ENCODE assay signal across 9 cellular contexts in the genomic region with DNA sequence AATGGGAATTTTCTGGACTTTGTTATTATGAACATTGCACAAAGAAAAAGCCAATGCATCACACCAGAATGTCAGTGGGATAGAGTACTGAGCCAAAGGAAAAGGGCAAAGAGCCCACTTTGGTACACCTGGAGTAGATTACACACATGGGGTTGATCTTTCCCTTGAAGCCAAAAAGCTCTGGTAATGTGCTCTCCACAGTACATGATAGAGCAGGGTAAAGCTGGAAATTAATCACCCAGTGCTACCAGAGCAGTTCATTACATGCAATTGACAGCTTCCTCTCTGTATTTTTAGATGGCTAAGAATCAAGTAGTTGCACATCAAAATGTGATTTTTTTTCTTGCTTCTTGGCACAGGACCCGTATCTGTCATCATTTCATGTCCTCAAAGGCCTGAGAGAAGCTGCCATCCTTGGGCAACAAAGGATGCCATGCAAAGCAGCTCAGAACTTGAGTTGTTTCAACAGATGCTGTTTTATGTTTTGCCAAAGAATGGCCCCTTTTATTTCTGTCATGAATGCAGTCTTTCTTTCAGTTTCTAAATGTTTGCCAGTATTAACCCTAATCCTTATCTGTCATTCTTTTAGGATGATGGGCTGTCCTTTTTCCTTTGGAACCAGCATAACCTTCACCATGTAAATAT.
DNase-seq lines count a peak whose midpoint lies in the region; ATAC-seq, FAIRE-seq and TF ChIP-seq lines count a peak whose summit lies in the region.
"Had no signal": no experiment of that assay in that cellular context is flagged by ENCODE, and none has a peak within 500 bp of the region (broad histone marks: within the 10 kb centered on the region; RNA-seq: fewer than 3 reads in every experiment).

No MANE protein-coding gene starts in this region.

- H3K27me3 ChIP-seq in astrocyte (ENCODE audit: insufficient read depth, low read length), result no peaks in the 10 kb centered on the region
- H3K27me3 ChIP-seq in brain microvascular endothelial cell (replicated peaks), result no peaks in the 10 kb centered on the region
- no peaks in the 10 kb centered on the region for H3K27me3 ChIP-seq in left lung

- peaks cover 13% of the 10 kb centered on the region for H3K4me1 Mint-ChIP-seq in astrocyte (ENCODE audit: low read depth, unreplicated experiment)

- TF ChIP-seq CTCF in GM12865 (IDR thresholded peaks at IDR 0.05; ENCODE audit: insufficient read depth, low read depth, low read length, missing control alignments), result no peak
- no peak for TF ChIP-seq CTCF in astrocyte (IDR thresholded peaks at IDR 0.05; ENCODE audit: insufficient read depth, low read depth, low read length)
- no peak for TF ChIP-seq CTCF in brain microvascular endothelial cell (IDR thresholded peaks at IDR 0.05; ENCODE audit: low read depth, low read length, missing control alignments)
- no peak for TF ChIP-seq CTCF in left lung (IDR thresholded peaks at IDR 0.05)

- no peak overlapping the region for H2AFZ ChIP-seq in astrocyte (ENCODE audit: low read depth, low read length)

- no peak overlapping the region for H3K27ac Mint-ChIP-seq in astrocyte (ENCODE audit: unreplicated experiment)
- H3K27ac Mint-ChIP-seq: activated T-cell treated with anti-CD3 and anti-CD28 coated beads, Interleukin-2, amount 50 U/mL, for 24 hours had no signal

- FAIRE-seq in astrocyte (lab: Jason Lieb, UNC), result no peak
- FAIRE-seq in RCC 7860 (lab: Jason Lieb, UNC), result no peak

- no peaks in the 10 kb centered on the region for H3K36me3 ChIP-seq in astrocyte (ENCODE audit: insufficient read depth, low read length)
- H3K36me3 ChIP-seq in brain microvascular endothelial cell (replicated peaks), result no peaks in the 10 kb centered on the region
- no peaks in the 10 kb centered on the region for H3K36me3 ChIP-seq in left lung

- H3K27me3 Mint-ChIP-seq in astrocyte (ENCODE audit: low read depth, unreplicated experiment), result no peaks in the 10 kb centered on the region
- H3K27me3 Mint-ChIP-seq: activated T-cell treated with anti-CD3 and anti-CD28 coated beads, Interleukin-2, amount 50 U/mL, for 24 hours had no signal

- H3K9me3 Mint-ChIP-seq in astrocyte (ENCODE audit: unreplicated experiment), result peaks cover 2% of the 10 kb centered on the region
- H3K9me3 Mint-ChIP-seq: activated T-cell treated with anti-CD3 and anti-CD28 coated beads, Interleukin-2, amount 50 U/mL, for 24 hours had no signal

- H3K27ac ChIP-seq in astrocyte (ENCODE audit: low read depth, low read length), result no peak overlapping the region
- no peak overlapping the region for H3K27ac ChIP-seq in brain microvascular endothelial cell
- H3K27ac ChIP-seq in left lung, result no peak overlapping the region

- no peaks in the 10 kb centered on the region for H3K4me1 ChIP-seq in astrocyte (ENCODE audit: insufficient read depth, low read length)
- no peaks in the 10 kb centered on the region for H3K4me1 ChIP-seq in left lung

- H3K4me3 Mint-ChIP-seq in astrocyte (ENCODE audit: unreplicated experiment), result no peak overlapping the region
- H3K4me3 Mint-ChIP-seq: activated T-cell treated with anti-CD3 and anti-CD28 coated beads, Interleukin-2, amount 50 U/mL, for 24 hours had no signal

- DNase-seq in GM12865 (ENCODE audit: low read depth) (peak; percentile 46), astrocyte (ENCODE audit: low read depth) (peak; percentile 31), myocyte (ENCODE audit: low read depth) (peak; percentile 77), brain microvascular endothelial cell (no peak), left lung (no peak), RCC 7860 (ENCODE audit: low spot score) (no peak)
- DNase-seq in activated CD4-positive, alpha-beta T cell treated with anti-CD3 and anti-CD28 coated beads, Interleukin-2, amount 50 U/mL, for 1 hour, result no peak
- DNase-seq: activated T-cell treated with anti-CD3 and anti-CD28 coated beads, Interleukin-2, amount 50 U/mL, for 24 hours had no signal

- H3K4me2 ChIP-seq in astrocyte (ENCODE audit: low read length), result no peak overlapping the region

- H3K36me3 Mint-ChIP-seq in astrocyte (ENCODE audit: low read depth, unreplicated experiment), result no peaks in the 10 kb centered on the region

- no peaks in the 10 kb centered on the region for H3K79me2 ChIP-seq in astrocyte (ENCODE audit: insufficient read depth, low read length)

- peak; percentile 53 for ATAC-seq in HG03097 (IDR thresholded peaks at IDR 0.05; ENCODE audit: low FRiP score, unreplicated experiment)
- no peak for ATAC-seq in left lung

- no peaks in the 10 kb centered on the region for H4K20me1 ChIP-seq in astrocyte (ENCODE audit: insufficient read depth, low read length)

- intact Hi-C loops in left lung (cut with DNase I), result no loop called here

- in situ Hi-C loops in brain microvascular endothelial cell (cut with HindIII; ENCODE audit: low pct_ligation_motif_present, low sequenced_read_pairs), result no loop called here

- no peak overlapping the region for H3K4me3 ChIP-seq in GM12865 (ENCODE audit: low read depth, low read length)
- no peak overlapping the region for H3K4me3 ChIP-seq in astrocyte (ENCODE audit: insufficient read depth, low read depth, low read length)
- no peak overlapping the region for H3K4me3 ChIP-seq in brain microvascular endothelial cell (ENCODE audit: low read depth, low read length)
- H3K4me3 ChIP-seq in left lung, result no peak overlapping the region

- H3K9me3 ChIP-seq in astrocyte (ENCODE audit: insufficient read depth, low read depth, low read length) (no peaks in the 10 kb centered on the region), left lung (no peaks in the 10 kb centered on the region)

- H3K9ac ChIP-seq in astrocyte (ENCODE audit: low read length), result no peak overlapping the region

Comparison
In these comparisons a context has a peak if more than half of its experiments do, and no peak if none do; other contexts are left out.
1. DNase-seq: peak in GM12865 (single experiment), astrocyte (single experiment) and myocyte (single experiment); none in activated CD4-positive, alpha-beta T cell treated with anti-CD3 and anti-CD28 coated beads, Interleukin-2, amount 50 U/mL, for 1 hour (single experiment), brain microvascular endothelial cell (single experiment), left lung (0 of 2) and RCC 7860 (single experiment).